In genomic region chr14:81221579-81222102, GRCh38 we compare ENCODE assay signal across 8 cellular contexts. TPM values are rescaled to one million over a fixed set of nuclear protein-coding genes. Genes with fewer than 3 reads are reported as not detected.
DNase-seq lines count a peak whose midpoint lies in the region; ATAC-seq lines count a peak whose summit lies in the region.

No MANE protein-coding gene starts in this region.

- H3K27me3 Mint-ChIP-seq in activated naive CD4-positive, alpha-beta T cell treated with anti-CD3 and anti-CD28 coated beads, Interleukin-2, amount 50 U/mL, for 24 hours: no peaks in the 10 kb centered on the region
- peaks cover 2% of the 10 kb centered on the region for H3K27me3 Mint-ChIP-seq in activated CD4-positive, alpha-beta memory T cell treated with anti-CD3 and anti-CD28 coated beads, Interleukin-2, amount 10 ng/mL, durations not matched to agents 7 days and 5 days
- H3K27me3 Mint-ChIP-seq in stimulated activated memory B cell treated with anti-CD40 and anti-IgM and Interleukin-4, amounts not matched to agents 10 μg/mL and 1 μg/mL and 100 μg/mL, for 72 hours: no peaks in the 10 kb centered on the region

- no peak for ATAC-seq in stimulated activated memory B cell treated with anti-CD40 and anti-IgM and Interleukin-4, amounts not matched to agents 10 μg/mL and 1 μg/mL and 100 μg/mL, for 72 hours
- ATAC-seq in GM19035 (IDR thresholded peaks at IDR 0.05; ENCODE audit: unreplicated experiment): no peak

- peaks cover 2% of the 10 kb centered on the region for H3K36me3 Mint-ChIP-seq in activated naive CD4-positive, alpha-beta T cell treated with anti-CD3 and anti-CD28 coated beads, Interleukin-2, amount 50 U/mL, for 24 hours
- peaks cover 22% of the 10 kb centered on the region for H3K36me3 Mint-ChIP-seq in activated CD4-positive, alpha-beta memory T cell treated with anti-CD3 and anti-CD28 coated beads, Interleukin-2, amount 10 ng/mL, durations not matched to agents 7 days and 5 days (ENCODE audit: low read depth)
- H3K36me3 Mint-ChIP-seq in stimulated activated memory B cell treated with anti-CD40 and anti-IgM and Interleukin-4, amounts not matched to agents 10 μg/mL and 1 μg/mL and 100 μg/mL, for 72 hours: peaks cover 10% of the 10 kb centered on the region

- POLR2A ChIA-PET in activated CD4-positive, alpha-beta memory T cell treated with anti-CD3 and anti-CD28 coated beads, Interleukin-2, amount 10 ng/mL, durations not matched to agents 7 days and 5 days (lab: Charles Lee): interaction anchor here (0.6 to 2.0 kb wide), 26 partner anchors 10 to 312 kb away, joined by 3 to 20 read pairs (median 5); partner anchors contain the start of genes CEP128 and SEL1L

- H3K27ac Mint-ChIP-seq in activated naive CD4-positive, alpha-beta T cell treated with anti-CD3 and anti-CD28 coated beads, Interleukin-2, amount 50 U/mL, for 24 hours: peak overlapping the region; percentile 98
- H3K27ac Mint-ChIP-seq in activated CD4-positive, alpha-beta memory T cell treated with anti-CD3 and anti-CD28 coated beads, Interleukin-2, amount 10 ng/mL, durations not matched to agents 7 days and 5 days: peak overlapping the region; percentile 98
- peak overlapping the region; percentile 100 for H3K27ac Mint-ChIP-seq in stimulated activated memory B cell treated with anti-CD40 and anti-IgM and Interleukin-4, amounts not matched to agents 10 μg/mL and 1 μg/mL and 100 μg/mL, for 72 hours

- CTCF ChIA-PET in activated CD4-positive, alpha-beta memory T cell treated with anti-CD3 and anti-CD28 coated beads, Interleukin-2, amount 10 ng/mL, durations not matched to agents 7 days and 5 days (lab: Charles Lee): interaction anchor here (0.7 to 1.8 kb wide), 7 partner anchors 29 to 262 kb away, joined by 3 to 13 read pairs (median 3); no protein-coding TSS in a partner anchor

- H3K9me3 Mint-ChIP-seq in activated naive CD4-positive, alpha-beta T cell treated with anti-CD3 and anti-CD28 coated beads, Interleukin-2, amount 50 U/mL, for 24 hours: no peaks in the 10 kb centered on the region
- peaks cover 2% of the 10 kb centered on the region for H3K9me3 Mint-ChIP-seq in activated CD4-positive, alpha-beta memory T cell treated with anti-CD3 and anti-CD28 coated beads, Interleukin-2, amount 10 ng/mL, durations not matched to agents 7 days and 5 days
- H3K9me3 Mint-ChIP-seq in stimulated activated memory B cell treated with anti-CD40 and anti-IgM and Interleukin-4, amounts not matched to agents 10 μg/mL and 1 μg/mL and 100 μg/mL, for 72 hours: no peaks in the 10 kb centered on the region

- H3K4me3 Mint-ChIP-seq in activated naive CD4-positive, alpha-beta T cell treated with anti-CD3 and anti-CD28 coated beads, Interleukin-2, amount 50 U/mL, for 24 hours: peak overlapping the region; percentile 97
- peak overlapping the region; percentile 87 for H3K4me3 Mint-ChIP-seq in activated CD4-positive, alpha-beta memory T cell treated with anti-CD3 and anti-CD28 coated beads, Interleukin-2, amount 10 ng/mL, durations not matched to agents 7 days and 5 days
- H3K4me3 Mint-ChIP-seq in stimulated activated memory B cell treated with anti-CD40 and anti-IgM and Interleukin-4, amounts not matched to agents 10 μg/mL and 1 μg/mL and 100 μg/mL, for 72 hours: peak overlapping the region; percentile 98

- H3K4me1 Mint-ChIP-seq in activated naive CD4-positive, alpha-beta T cell treated with anti-CD3 and anti-CD28 coated beads, Interleukin-2, amount 50 U/mL, for 24 hours: peaks cover 31% of the 10 kb centered on the region
- peaks cover 37% of the 10 kb centered on the region for H3K4me1 Mint-ChIP-seq in activated CD4-positive, alpha-beta memory T cell treated with anti-CD3 and anti-CD28 coated beads, Interleukin-2, amount 10 ng/mL, durations not matched to agents 7 days and 5 days
- peaks cover 15% of the 10 kb centered on the region for H3K4me1 Mint-ChIP-seq in stimulated activated memory B cell treated with anti-CD40 and anti-IgM and Interleukin-4, amounts not matched to agents 10 μg/mL and 1 μg/mL and 100 μg/mL, for 72 hours

- no peak for DNase-seq in activated naive CD4-positive, alpha-beta T cell (lab: John Stamatoyannopoulos, UW)
- DNase-seq in activated CD4-positive, alpha-beta memory T cell treated with anti-CD3 and anti-CD28 coated beads, Interleukin-2, amount 10 ng/mL, durations not matched to agents 7 days and 5 days: no peak
- DNase-seq in cerebellar nuclear complex (lab: John Stamatoyannopoulos, UW) (no peak), AML-193 (lab: John Stamatoyannopoulos, UW) (no peak)

- H3K4me3 ChIP-seq in iPS-11a (ENCODE audit: low read depth, low read length): peak overlapping the region; percentile 84

RNA-seq across cellular contexts. Expression of gene GTF2A1, which starts 0.9 kb away (rescaled TPM):
- 10 to 100 TPM; 34.2 to 36.0 TPM for total RNA-seq in activated CD4-positive, alpha-beta memory T cell treated with anti-CD3 and anti-CD28 coated beads, Interleukin-2, amount 10 ng/mL, durations not matched to agents 7 days and 5 days
